1 cellular context compared by ENCODE assay signal in the genomic region with DNA sequence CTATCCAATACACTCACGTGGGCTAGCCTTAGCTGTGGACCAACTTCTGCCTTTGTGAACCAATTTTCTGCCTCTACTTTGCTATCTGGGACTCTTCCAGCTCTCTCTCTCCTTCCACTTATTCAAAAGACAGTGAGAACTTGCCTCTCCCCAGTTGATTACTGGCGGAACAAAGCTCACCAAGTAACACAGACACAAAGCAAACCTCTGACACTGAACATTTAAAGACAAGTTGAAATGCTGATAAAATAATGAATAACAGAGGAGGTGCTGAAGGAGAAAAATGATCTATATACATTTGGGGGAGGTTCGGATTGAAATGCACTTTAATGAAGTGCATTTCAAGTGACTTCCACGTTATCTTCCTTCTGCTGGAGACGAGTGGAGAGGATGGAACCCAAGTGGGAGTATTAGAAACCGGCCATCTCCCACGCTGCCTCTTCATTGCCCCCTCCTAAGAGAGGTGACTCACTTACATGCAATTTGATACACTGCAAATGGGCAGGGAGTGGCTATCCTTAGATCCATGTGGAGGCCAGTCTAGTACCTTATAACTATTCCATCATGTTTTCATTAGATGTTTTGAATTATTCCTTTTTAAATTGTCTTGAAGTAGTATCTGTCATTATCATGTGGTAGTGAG.
A peak's percentile ranks its signal among the peaks of the same experiment; 100 is the strongest.
TF ChIP-seq lines count a peak whose summit lies in the region.

No MANE protein-coding gene starts in this region.

TF ChIP-seq in HCT116, 20 proteins besides CTCF, POLR2A, EP300 and RAD21 (continued from another document):
- TF ChIP-seq, protein P1, sequence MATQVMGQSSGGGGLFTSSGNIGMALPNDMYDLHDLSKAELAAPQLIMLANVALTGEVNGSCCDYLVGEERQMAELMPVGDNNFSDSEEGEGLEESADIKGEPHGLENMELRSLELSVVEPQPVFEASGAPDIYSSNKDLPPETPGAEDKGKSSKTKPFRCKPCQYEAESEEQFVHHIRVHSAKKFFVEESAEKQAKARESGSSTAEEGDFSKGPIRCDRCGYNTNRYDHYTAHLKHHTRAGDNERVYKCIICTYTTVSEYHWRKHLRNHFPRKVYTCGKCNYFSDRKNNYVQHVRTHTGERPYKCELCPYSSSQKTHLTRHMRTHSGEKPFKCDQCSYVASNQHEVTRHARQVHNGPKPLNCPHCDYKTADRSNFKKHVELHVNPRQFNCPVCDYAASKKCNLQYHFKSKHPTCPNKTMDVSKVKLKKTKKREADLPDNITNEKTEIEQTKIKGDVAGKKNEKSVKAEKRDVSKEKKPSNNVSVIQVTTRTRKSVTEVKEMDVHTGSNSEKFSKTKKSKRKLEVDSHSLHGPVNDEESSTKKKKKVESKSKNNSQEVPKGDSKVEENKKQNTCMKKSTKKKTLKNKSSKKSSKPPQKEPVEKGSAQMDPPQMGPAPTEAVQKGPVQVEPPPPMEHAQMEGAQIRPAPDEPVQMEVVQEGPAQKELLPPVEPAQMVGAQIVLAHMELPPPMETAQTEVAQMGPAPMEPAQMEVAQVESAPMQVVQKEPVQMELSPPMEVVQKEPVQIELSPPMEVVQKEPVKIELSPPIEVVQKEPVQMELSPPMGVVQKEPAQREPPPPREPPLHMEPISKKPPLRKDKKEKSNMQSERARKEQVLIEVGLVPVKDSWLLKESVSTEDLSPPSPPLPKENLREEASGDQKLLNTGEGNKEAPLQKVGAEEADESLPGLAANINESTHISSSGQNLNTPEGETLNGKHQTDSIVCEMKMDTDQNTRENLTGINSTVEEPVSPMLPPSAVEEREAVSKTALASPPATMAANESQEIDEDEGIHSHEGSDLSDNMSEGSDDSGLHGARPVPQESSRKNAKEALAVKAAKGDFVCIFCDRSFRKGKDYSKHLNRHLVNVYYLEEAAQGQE (IDR thresholded peaks at IDR 0.05; ENCODE audit: low read depth) = no peak
- peak; percentile 40; the same call in 1 of the 2 replicates for TF ChIP-seq SP1 (IDR thresholded peaks at IDR 0.05; ENCODE audit: low read depth)
- no peak for TF ChIP-seq CBX3 (IDR thresholded peaks at IDR 0.05; ENCODE audit: low read depth)
- TF ChIP-seq FOSL1 (IDR thresholded peaks at IDR 0.05; ENCODE audit: low read depth) = peak; percentile 69
- TF ChIP-seq SRF (IDR thresholded peaks at IDR 0.05; ENCODE audit: low read depth) = 0 out of 2 replicates have a peak, but pooled peaks have one; percentile 24
